ENCODE assay signal across 8 cellular contexts in genomic region chr10:124461642-124462347, GRCh38. TPM values are rescaled to one million over a fixed set of nuclear protein-coding genes. Genes with fewer than 3 reads are reported as not detected.
DNase-seq lines count a peak whose midpoint lies in the region; ATAC-seq, FAIRE-seq and TF ChIP-seq lines count a peak whose summit lies in the region.

Gene LHPP, plus strand, starts transcription at chr10:124461823. Its CDS starts 40 bp downstream, at chr10:124461863.

- peaks cover 5 to 6% of the 10 kb centered on the region in 2 donors for H3K27me3 Mint-ChIP-seq in natural killer cell treated with Interleukin-12 subunit alpha and Interleukin-12 subunit beta and Interleukin-15 and Interleukin-18, amount 100 ng/mL, for 72 hours

- H3K4me1 Mint-ChIP-seq in natural killer cell treated with Interleukin-12 subunit alpha and Interleukin-12 subunit beta and Interleukin-15 and Interleukin-18, amount 100 ng/mL, for 72 hours (ENCODE audit: low read depth in 2 of 2) = peaks cover 18 to 19% of the 10 kb centered on the region in 2 donors

- H3K9me3 Mint-ChIP-seq in natural killer cell treated with Interleukin-12 subunit alpha and Interleukin-12 subunit beta and Interleukin-15 and Interleukin-18, amount 100 ng/mL, for 72 hours = no peaks in the 10 kb centered on the region

- no peaks in the 10 kb centered on the region for H3K36me3 Mint-ChIP-seq in natural killer cell treated with Interleukin-12 subunit alpha and Interleukin-12 subunit beta and Interleukin-15 and Interleukin-18, amount 100 ng/mL, for 72 hours

- H3K4me3 Mint-ChIP-seq in natural killer cell treated with Interleukin-12 subunit alpha and Interleukin-12 subunit beta and Interleukin-15 and Interleukin-18, amount 100 ng/mL, for 72 hours = peak within 1 kb of the TSS; percentile 83

- ATAC-seq in GM21381 (IDR thresholded peaks at IDR 0.05; ENCODE audit: unreplicated experiment) = peak; percentile 96
- peak; percentile 98 to 99 for ATAC-seq in natural killer cell treated with Interleukin-12 subunit alpha and Interleukin-12 subunit beta and Interleukin-15 and Interleukin-18, amount 100 ng/mL, for 72 hours

- TF ChIP-seq CTCF in fibroblast of mammary gland (conservative IDR thresholded peaks at IDR 0.05; ENCODE audit: control insufficient read depth, insufficient read depth, low read depth, low read length) = no peak

- peak; percentile 53 for DNase-seq in DMS153 treated with DMSO at 0.1 percent for 48 hours (lab: John Stamatoyannopoulos, UW; ENCODE audit: unreplicated experiment)
- DNase-seq in HTR-8/SVneo (ENCODE audit: insufficient read length, low spot score) = peak; percentile 70
- DNase-seq in RKO (ENCODE audit: low spot score) = peak; percentile 87
- DNase-seq in activated T-helper 1 cell treated with anti-CD3 and anti-CD28 coated beads, Interleukin-2, amount 50 U/mL, for 16 hours (ENCODE audit: low read depth in 1 of 2, low spot score in 1 of 2) = peak; percentile 71 to 77
- DNase-seq in fibroblast of mammary gland (ENCODE audit: low read depth) = peak; percentile 65
- DNase-seq in natural killer cell treated with Interleukin-12 subunit alpha and Interleukin-12 subunit beta and Interleukin-15 and Interleukin-18, amount 100 ng/mL, for 72 hours (ENCODE audit: low spot score) = peak; percentile 92
- peak; percentile 63 to 93 (median 82) for DNase-seq in stimulated activated naive CD4-positive, alpha-beta T cell (lab: John Stamatoyannopoulos, UW)

- peak within 1 kb of the TSS; percentile 72 for H3K4me3 ChIP-seq in fibroblast of mammary gland (ENCODE audit: control insufficient read depth, low read depth, low read length)

- no peak for FAIRE-seq in HTR-8/SVneo (lab: Jason Lieb, UNC)

- peak within 1 kb of the TSS; percentile 73 to 83 for H3K27ac Mint-ChIP-seq in natural killer cell treated with Interleukin-12 subunit alpha and Interleukin-12 subunit beta and Interleukin-15 and Interleukin-18, amount 100 ng/mL, for 72 hours

RNA-seq across cellular contexts. Expression of gene LHPP, which starts in this region (rescaled TPM):
- total RNA-seq in natural killer cell treated with Interleukin-12 subunit alpha and Interleukin-12 subunit beta and Interleukin-15 and Interleukin-18, amount 100 ng/mL, for 72 hours = 1 to 10 TPM; 4.4 to 6.1 TPM

Comparison
In these comparisons a context has a peak if more than half of its experiments do, and no peak if none do; other contexts are left out.
1. Peak in every context shown above with its lines: DNase-seq, ATAC-seq and H3K4me3 ChIP-seq.